ENCODE assay signal across 21 cellular contexts in the genomic region with DNA sequence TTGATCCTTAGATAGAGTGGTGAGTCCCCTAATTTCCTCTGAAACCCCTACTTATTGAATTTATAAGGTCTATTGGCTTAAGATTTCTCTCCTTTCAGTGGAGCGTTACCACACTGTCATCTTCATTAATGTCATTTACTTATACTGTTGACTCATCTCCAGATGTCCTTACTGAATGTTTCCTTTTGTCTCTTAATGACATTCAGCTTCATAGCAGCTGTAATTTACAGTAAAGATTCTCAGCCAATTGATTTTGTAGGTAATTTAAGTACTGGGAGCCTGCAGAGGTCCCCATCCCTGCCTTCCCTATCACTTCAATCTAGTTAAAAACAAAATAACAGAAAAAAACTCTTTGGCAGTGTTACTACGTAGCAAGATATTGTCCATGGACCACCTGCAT. TPM values are rescaled to one million over a fixed set of nuclear protein-coding genes. Genes with fewer than 3 reads are reported as not detected.
"Had no signal": no experiment of that assay in that cellular context is flagged by ENCODE, and none has a peak within 500 bp of the region (broad histone marks: within the 10 kb centered on the region; RNA-seq: fewer than 3 reads in every experiment).

No MANE protein-coding gene starts in this region.

- H3K27ac Mint-ChIP-seq: activated naive CD8-positive, alpha-beta T cell treated with anti-CD3 and anti-CD28 coated beads, Interleukin-2, amount 50 U/mL, for 24 hours; natural killer cell had no signal

- H3K4me1 Mint-ChIP-seq: natural killer cell had no signal

- DNase-seq: activated CD4-positive, alpha-beta T cell treated with anti-CD3 and anti-CD28 coated beads, Interleukin-2, amount 50 U/mL, for 4 hours; activated CD4-positive, CD25-positive, alpha-beta regulatory T cell treated with anti-CD3 and anti-CD28 coated beads, Interleukin-2, amount 50 U/mL, for 72 hours; activated naive CD4-positive, alpha-beta T cell treated with Interleukin-2 at 50 U/mL for 16 hours; activated naive CD8-positive, alpha-beta T cell treated with anti-CD3 and anti-CD28 coated beads, Interleukin-2, amount 50 U/mL, for 24 hours; activated T-cell treated with anti-CD3 and anti-CD28 coated beads for 4 hours; anterior cingulate cortex; caudate nucleus; foreskin fibroblast; islet precursor cell; lower lobe of right lung; natural killer cell; pancreas; right lobe of liver; small intestine; stimulated activated CD4-positive, alpha-beta T cell treated with anti-CD3 and anti-CD28 coated beads, Interleukin-15, amount 100 ng/mL, for 24 hours; stimulated activated CD4-positive, alpha-beta T cell treated with anti-CD3 and anti-CD28 coated beads, Interleukin-2, amount 100 ng/mL, for 48 hours; upper lobe of right lung had no signal

- H3K36me3 Mint-ChIP-seq: natural killer cell had no signal

- FAIRE-seq: pancreas, small intestine had no signal

- H3K4me3 Mint-ChIP-seq: activated naive CD8-positive, alpha-beta T cell treated with anti-CD3 and anti-CD28 coated beads, Interleukin-2, amount 50 U/mL, for 24 hours; activated T-helper 17 cell treated with anti-CD3 and anti-CD28 coated beads, Interleukin-2, amount 50 U/mL, for 72 hours; brain; natural killer cell had no signal

- H3K9me3 Mint-ChIP-seq: activated naive CD8-positive, alpha-beta T cell treated with anti-CD3 and anti-CD28 coated beads, Interleukin-2, amount 50 U/mL, for 24 hours; activated T-helper 17 cell treated with anti-CD3 and anti-CD28 coated beads, Interleukin-2, amount 50 U/mL, for 72 hours; brain; natural killer cell had no signal

- H3K27me3 Mint-ChIP-seq: activated T-helper 17 cell treated with anti-CD3 and anti-CD28 coated beads, Interleukin-2, amount 50 U/mL, for 72 hours had no signal

RNA-seq across cellular contexts. Expression of a gene that starts 18.8 kb away (rescaled TPM):
- total RNA-seq: activated T-helper 17 cell treated with anti-CD3 and anti-CD28 coated beads, Interleukin-2, amount 50 U/mL, for 72 hours; dermis microvascular lymphatic vessel endothelial cell; glomerular endothelial cell; natural killer cell; right lobe of liver had no signal
